In genomic region chr17:47004906-47005305, GRCh38 we compare ENCODE assay signal across 30 cellular contexts. TPM values are rescaled to one million over a fixed set of nuclear protein-coding genes. Genes with fewer than 3 reads are reported as not detected.
DNase-seq lines count a peak whose midpoint lies in the region; ATAC-seq, FAIRE-seq and TF ChIP-seq lines count a peak whose summit lies in the region.
"Had no signal": no experiment of that assay in that cellular context is flagged by ENCODE, and none has a peak within 500 bp of the region (broad histone marks: within the 10 kb centered on the region; RNA-seq: fewer than 3 reads in every experiment).

No MANE protein-coding gene starts in this region.

- H3K9me3 Mint-ChIP-seq in astrocyte (ENCODE audit: unreplicated experiment) (no peaks in the 10 kb centered on the region), WTC11 (no peaks in the 10 kb centered on the region)
- peaks cover 0 to 2% (median 0%) of the 10 kb centered on the region in 11 donors for H3K9me3 Mint-ChIP-seq in naive thymus-derived CD4-positive, alpha-beta T cell

- H3K4me3 ChIP-seq in heart right ventricle (no peak overlapping the region), astrocyte (ENCODE audit: insufficient read depth, low read depth, low read length) (no peak overlapping the region), osteoblast (ENCODE audit: insufficient read depth, low read length) (no peak overlapping the region)
- H3K4me3 ChIP-seq in naive thymus-derived CD4-positive, alpha-beta T cell (ENCODE audit: low read length), result no peak overlapping the region

- H3K4me1 Mint-ChIP-seq in astrocyte (ENCODE audit: low read depth, unreplicated experiment) (peaks cover 6% of the 10 kb centered on the region), WTC11 (no peaks in the 10 kb centered on the region)
- peaks cover 0 to 10% (median 6%) of the 10 kb centered on the region in 7 donors for H3K4me1 Mint-ChIP-seq in naive thymus-derived CD4-positive, alpha-beta T cell

- H3K27me3 ChIP-seq in heart right ventricle (no peaks in the 10 kb centered on the region), astrocyte (ENCODE audit: insufficient read depth, low read length) (no peaks in the 10 kb centered on the region), osteoblast (ENCODE audit: insufficient read depth, low read length) (no peaks in the 10 kb centered on the region)
- no peaks in the 10 kb centered on the region for H3K27me3 ChIP-seq in naive thymus-derived CD4-positive, alpha-beta T cell (ENCODE audit: control insufficient read depth in 2 of 2, insufficient read depth in 2 of 2, low read length in 2 of 2)

- DNase-seq in heart right ventricle (no peak), Right ventricle myocardium superior (no peak), astrocyte (ENCODE audit: low read depth) (no peak), fibroblast of peridontal ligament (ENCODE audit: extremely low read depth) (peak; percentile 5), osteoblast (ENCODE audit: insufficient read length, low spot score, missing footprints) (no peak), SHP77 treated with DMSO at 0.1 percent for 48 hours (lab: John Stamatoyannopoulos, UW) (no peak), WTC11 (ENCODE audit: low spot score) (no peak)
- DNase-seq in naive thymus-derived CD4-positive, alpha-beta T cell, result no peak
- DNase-seq: 8988T; CD4-positive, CD25-positive, alpha-beta regulatory T cell; KBM-7; MV-4-11; NCI-H1105; NCI-H146; NCI-H1930; NCI-H446; NCI-H526; NCI-H82; NK-92 treated with Interleukin-12 subunit alpha and Interleukin-12 subunit beta, amount 100 ng/mL, for 24 hours; SIG-M5; SK-N-SH had no signal

- H3K9me3 ChIP-seq in heart right ventricle (no peaks in the 10 kb centered on the region), astrocyte (ENCODE audit: insufficient read depth, low read depth, low read length) (no peaks in the 10 kb centered on the region), osteoblast (ENCODE audit: low read depth, low read length) (no peaks in the 10 kb centered on the region)
- no peaks in the 10 kb centered on the region for H3K9me3 ChIP-seq in naive thymus-derived CD4-positive, alpha-beta T cell (ENCODE audit: control insufficient read depth in 2 of 3, low read length in 3 of 3)
- H3K9me3 ChIP-seq: SK-N-SH had no signal

- WGBS in heart right ventricle, 2 donors, result 57 to 75% methylated on average over 1 of the region's 1 CpG

- H3K27ac Mint-ChIP-seq in astrocyte (ENCODE audit: unreplicated experiment) (no peak overlapping the region), WTC11 (no peak overlapping the region)
- no peak overlapping the region for H3K27ac Mint-ChIP-seq in naive thymus-derived CD4-positive, alpha-beta T cell

- no peak for ATAC-seq in heart right ventricle
- ATAC-seq in Right ventricle myocardium superior (ENCODE audit: poor library complexity), result no peak
- no peak for ATAC-seq in naive thymus-derived CD4-positive, alpha-beta T cell
- no peak for ATAC-seq in WTC11
- ATAC-seq: HepG2, Panc1 had no signal

- no peaks in the 10 kb centered on the region for H3K36me3 ChIP-seq in heart right ventricle
- no peaks in the 10 kb centered on the region for H3K36me3 ChIP-seq in astrocyte (ENCODE audit: insufficient read depth, low read length)
- H3K36me3 ChIP-seq in osteoblast (ENCODE audit: insufficient read depth, low read length), result no peaks in the 10 kb centered on the region
- H3K36me3 ChIP-seq in naive thymus-derived CD4-positive, alpha-beta T cell (ENCODE audit: control insufficient read depth in 2 of 3, insufficient read depth in 3 of 3, low read length in 3 of 3), result no peaks in the 10 kb centered on the region

- TF ChIP-seq CTCF in heart right ventricle (IDR thresholded peaks at IDR 0.05), result no peak
- TF ChIP-seq CTCF in astrocyte (IDR thresholded peaks at IDR 0.05; ENCODE audit: insufficient read depth, low read depth, low read length), result no peak
- no peak for TF ChIP-seq CTCF in osteoblast (IDR thresholded peaks at IDR 0.05; ENCODE audit: extremely low read depth, low read depth, low read length)
- TF ChIP-seq CTCF in WTC11 (IDR thresholded peaks at IDR 0.05), result no peak

- no peak for FAIRE-seq in astrocyte (lab: Jason Lieb, UNC)
- FAIRE-seq: GM19239, H54, HepG2 had no signal

- H2AFZ ChIP-seq in astrocyte (ENCODE audit: low read depth, low read length) (no peak overlapping the region), osteoblast (ENCODE audit: low read length) (peak overlapping the region; percentile 60)

- H3K79me2 ChIP-seq in astrocyte (ENCODE audit: insufficient read depth, low read length) (no peaks in the 10 kb centered on the region), osteoblast (ENCODE audit: insufficient read depth, low read length) (no peaks in the 10 kb centered on the region)

- H3K4me3 Mint-ChIP-seq in astrocyte (ENCODE audit: unreplicated experiment) (no peak overlapping the region), WTC11 (no peak overlapping the region)
- H3K4me3 Mint-ChIP-seq in naive thymus-derived CD4-positive, alpha-beta T cell, result no peak overlapping the region
- H3K4me3 Mint-ChIP-seq: CD4-positive, CD25-positive, alpha-beta regulatory T cell had no signal

- no peaks in the 10 kb centered on the region for H4K20me1 ChIP-seq in astrocyte (ENCODE audit: insufficient read depth, low read length)
- H4K20me1 ChIP-seq in osteoblast (ENCODE audit: insufficient read depth, low read length), result no peaks in the 10 kb centered on the region

- peak overlapping the region; percentile 43 for H3K9ac ChIP-seq in astrocyte (ENCODE audit: low read length)
- H3K9ac ChIP-seq: SK-N-SH had no signal

- H3K4me2 ChIP-seq in astrocyte (ENCODE audit: low read length), result peak overlapping the region; percentile 64
- H3K4me2 ChIP-seq in osteoblast (ENCODE audit: insufficient read depth, low read length), result peak overlapping the region; percentile 53
- H3K4me2 ChIP-seq: SK-N-SH had no signal

- H3K4me1 ChIP-seq in heart right ventricle (peaks cover 0 to 29% (median 8%) of the 10 kb centered on the region in 9 donors), astrocyte (ENCODE audit: insufficient read depth, low read length) (peaks cover 5% of the 10 kb centered on the region), osteoblast (ENCODE audit: insufficient read depth, low read length) (peaks cover 5% of the 10 kb centered on the region)
- no peaks in the 10 kb centered on the region for H3K4me1 ChIP-seq in naive thymus-derived CD4-positive, alpha-beta T cell (ENCODE audit: control insufficient read depth in 2 of 2, insufficient read depth in 2 of 2, low read length in 2 of 2)

- CTCF ChIA-PET in naive thymus-derived CD4-positive, alpha-beta T cell (lab: Charles Lee), result no interaction called here
- CTCF ChIA-PET in WTC11 (lab: Charles Lee), result interaction anchor here (1.2 to 9.7 kb wide), 3 partner anchors 28 to 128 kb away, joined by 3 to 86 read pairs (median 5); no protein-coding TSS in a partner anchor

- POLR2A ChIA-PET in naive thymus-derived CD4-positive, alpha-beta T cell (lab: Charles Lee), result interaction anchor here (0.6 kb wide), 1 partner anchor 1956 kb away, joined by 6 read pairs; no protein-coding TSS in a partner anchor
- POLR2A ChIA-PET in WTC11 (lab: Charles Lee), result no interaction called here

- intact Hi-C loops in heart right ventricle (cut with DNase I) (loop anchor here in 4 of 10 donors (5.0 kb wide), 1 partner anchor 163 kb away; no protein-coding TSS in a partner anchor), Right ventricle myocardium superior (cut with DNase I) (loop anchor here (5.0 kb wide), 1 partner anchor 63 kb away; no protein-coding TSS in a partner anchor)
- intact Hi-C loops in naive thymus-derived CD4-positive, alpha-beta T cell (cut with micrococcal nuclease), result loop anchor here (5.0 to 10.0 kb wide), 3 partner anchors 60 to 312 kb away; no protein-coding TSS in a partner anchor

- H3K27ac ChIP-seq in heart right ventricle, result peak overlapping the region in 6 of 10 donors; percentile 12 to 67 (median 28)
- no peak overlapping the region for H3K27ac ChIP-seq in astrocyte (ENCODE audit: low read depth, low read length)
- H3K27ac ChIP-seq in osteoblast (ENCODE audit: low read depth, low read length), result no peak overlapping the region
- H3K27ac ChIP-seq in naive thymus-derived CD4-positive, alpha-beta T cell (ENCODE audit: low read depth, low read length), result no peak overlapping the region
- H3K27ac ChIP-seq: RWPE1 had no signal

- peaks cover 2% of the 10 kb centered on the region for H3K36me3 Mint-ChIP-seq in astrocyte (ENCODE audit: low read depth, unreplicated experiment)
- peaks cover 0 to 2% (median 0%) of the 10 kb centered on the region in 5 donors for H3K36me3 Mint-ChIP-seq in naive thymus-derived CD4-positive, alpha-beta T cell
- H3K36me3 Mint-ChIP-seq in WTC11, result no peaks in the 10 kb centered on the region
- H3K36me3 Mint-ChIP-seq: CD4-positive, CD25-positive, alpha-beta regulatory T cell had no signal

- H3K27me3 Mint-ChIP-seq in astrocyte (ENCODE audit: low read depth, unreplicated experiment), result no peaks in the 10 kb centered on the region
- no peaks in the 10 kb centered on the region for H3K27me3 Mint-ChIP-seq in naive thymus-derived CD4-positive, alpha-beta T cell
- H3K27me3 Mint-ChIP-seq in WTC11 (ENCODE audit: low read depth), result no peaks in the 10 kb centered on the region
- H3K27me3 Mint-ChIP-seq: CD4-positive, CD25-positive, alpha-beta regulatory T cell had no signal

TF ChIP-seq in WTC11, 78 proteins besides CTCF, POLR2A, EP300 and RAD21 (continues in another document):
- TF ChIP-seq HMGA2 (CRISPR knock-in tag; IDR thresholded peaks at IDR 0.05), result no peak
- TF ChIP-seq FOXJ3 (CRISPR knock-in tag; IDR thresholded peaks at IDR 0.05; ENCODE audit: borderline replicate concordance), result no peak
- TF ChIP-seq GTF2I (CRISPR knock-in tag; conservative IDR thresholded peaks at IDR 0.05), result no peak
- no peak for TF ChIP-seq SMAD3 (CRISPR knock-in tag; IDR thresholded peaks at IDR 0.05; ENCODE audit: borderline replicate concordance)
- TF ChIP-seq RELA (CRISPR knock-in tag; IDR thresholded peaks at IDR 0.05; ENCODE audit: borderline replicate concordance), result no peak
- TF ChIP-seq ZNF423 (CRISPR knock-in tag; IDR thresholded peaks at IDR 0.05), result no peak

RNA-seq across cellular contexts. Expression of gene RPRML, which starts 25.9 kb away (rescaled TPM):
- under 1 TPM in 1 of 10 donors, not detected in 9; 0.37 TPM for total RNA-seq in heart right ventricle
- under 1 TPM in 1 of 2 donors, not detected in 1; 0.38 TPM for polyA plus RNA-seq in heart right ventricle
- total RNA-seq in Right ventricle myocardium superior, result not detected
- total RNA-seq in astrocyte, result not detected in 2 replicates
- not detected in 2 replicates for total RNA-seq in osteoblast
- not detected for total RNA-seq in naive thymus-derived CD4-positive, alpha-beta T cell
- polyA plus RNA-seq in naive thymus-derived CD4-positive, alpha-beta T cell, result not detected
- 3.1 to 4.9 TPM (median 4.7 TPM) in 3 replicates for total RNA-seq in WTC11 (2021)
- total RNA-seq: CD4-positive, CD25-positive, alpha-beta regulatory T cell; HepG2; HT1080; LHCN-M2; MCF 10A had no signal
- polyA plus RNA-seq: BJ; CD4-positive, CD25-positive, alpha-beta regulatory T cell; HepG2; SK-N-SH had no signal

Comparison
In these comparisons a context has a peak if more than half of its experiments do, and no peak if none do; other contexts are left out.
1. H3K27ac ChIP-seq: peak in heart right ventricle (6 of 10); none in astrocyte (single experiment), osteoblast (single experiment) and naive thymus-derived CD4-positive, alpha-beta T cell (single experiment).